In the genomic region with DNA sequence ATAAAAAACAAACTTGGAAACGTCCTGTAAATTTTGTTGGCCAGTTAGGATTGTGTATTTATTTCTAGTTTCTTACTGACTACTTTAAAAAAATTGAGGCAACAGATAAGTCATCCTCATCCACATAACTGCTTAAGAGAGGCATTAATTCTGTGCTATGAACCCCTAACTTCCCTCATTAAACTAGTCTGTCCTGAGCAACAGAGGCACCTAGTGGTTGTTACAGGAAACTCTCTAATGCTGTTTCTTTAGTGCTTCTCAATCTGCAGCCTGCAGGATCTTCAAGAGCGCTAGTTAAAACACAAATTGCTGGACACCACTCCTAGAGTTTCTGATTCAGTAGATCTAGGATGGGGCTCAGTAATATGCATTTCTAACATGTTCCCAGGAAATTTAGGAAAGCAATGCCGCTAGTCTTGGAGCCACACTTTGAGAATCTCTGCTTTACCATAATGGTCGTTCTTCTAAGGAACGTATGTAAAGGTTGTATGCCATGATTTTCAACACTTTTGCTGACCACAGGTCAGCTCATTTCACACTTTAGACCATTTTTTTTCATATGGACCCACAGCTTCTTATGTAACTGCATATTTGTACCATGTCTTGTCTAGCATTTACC, we compare ENCODE assay signal across 7 cellular contexts.
DNase-seq lines count a peak whose midpoint lies in the region; TF ChIP-seq lines count a peak whose summit lies in the region.

No MANE protein-coding gene starts in this region.

- H3K27me3 Mint-ChIP-seq in nephron progenitor cell (ENCODE audit: low read depth, poor library complexity), result peaks cover 4% of the 10 kb centered on the region

- peak; percentile 81 for TF ChIP-seq CTCF in GM13977 (IDR thresholded peaks at IDR 0.05; ENCODE audit: extremely low read depth, insufficient read depth, missing control alignments)
- TF ChIP-seq CTCF in WERI-Rb-1 (IDR thresholded peaks at IDR 0.05; ENCODE audit: low read depth, low read length), result peak; percentile 63
- TF ChIP-seq CTCF in nephron progenitor cell (IDR thresholded peaks at IDR 0.05), result peak; percentile 33

- in situ Hi-C loops in GM13977 (cut with MboI; ENCODE audit: low pct_unique_long_range_greater_than_20kb, low sequenced_read_pairs, unreplicated experiment), result loop anchor here (10.0 kb wide), 1 partner anchor 150 kb away; no protein-coding TSS in a partner anchor

- H3K4me3 Mint-ChIP-seq in nephron progenitor cell, result no peak overlapping the region

- peaks cover 16% of the 10 kb centered on the region for H3K4me1 Mint-ChIP-seq in nephron progenitor cell

- peaks cover 52% of the 10 kb centered on the region for H3K27me3 ChIP-seq in WERI-Rb-1 (ENCODE audit: insufficient read depth, low read depth, severe bottlenecking)

- H3K4me3 ChIP-seq in WERI-Rb-1 (ENCODE audit: low read depth, low read length), result no peak overlapping the region

- H3K36me3 Mint-ChIP-seq in nephron progenitor cell (ENCODE audit: low read depth), result no peaks in the 10 kb centered on the region

- peak; percentile 45 for DNase-seq in GM13977 (ENCODE audit: low spot score)
- DNase-seq in H4 (ENCODE audit: low spot score), result peak; percentile 29
- peak; percentile 71 for DNase-seq in MV-4-11 (lab: John Stamatoyannopoulos, UW)
- peak; percentile 8 for DNase-seq in WERI-Rb-1
- DNase-seq in nephron progenitor cell, result no peak
- no peak for DNase-seq in CD1c-positive myeloid dendritic cell (ENCODE audit: extremely low spot score)
- no peak for DNase-seq in NCI-H146 (lab: John Stamatoyannopoulos, UW)

- H3K27ac Mint-ChIP-seq in nephron progenitor cell, result no peak overlapping the region

- no peaks in the 10 kb centered on the region for H3K36me3 ChIP-seq in WERI-Rb-1

- H3K9me3 Mint-ChIP-seq in nephron progenitor cell, result peaks cover 36% of the 10 kb centered on the region

- no peaks in the 10 kb centered on the region for H3K9me3 ChIP-seq in WERI-Rb-1 (ENCODE audit: severe bottlenecking)

- no peak overlapping the region for H3K27ac ChIP-seq in WERI-Rb-1

Comparison
In these comparisons a context has a peak if more than half of its experiments do, and no peak if none do; other contexts are left out.
1. DNase-seq: peak in GM13977 (single experiment), H4 (single experiment), MV-4-11 (single experiment) and WERI-Rb-1 (single experiment); none in nephron progenitor cell (single experiment), CD1c-positive myeloid dendritic cell (single experiment) and NCI-H146 (single experiment).
2. Peak in every context shown above with its lines, with median percentiles within 50 percentile points of each other: CTCF ChIP-seq.